In genomic region chr2:226649871-226650660, GRCh38 we compare ENCODE assay signal across 9 cellular contexts.
A peak's percentile ranks its signal among the peaks of the same experiment; 100 is the strongest.
DNase-seq lines count a peak whose midpoint lies in the region; ATAC-seq and TF ChIP-seq lines count a peak whose summit lies in the region.
"Had no signal": no experiment of that assay in that cellular context is flagged by ENCODE, and none has a peak within 500 bp of the region (broad histone marks: within the 10 kb centered on the region; RNA-seq: fewer than 3 reads in every experiment).

No MANE protein-coding gene starts in this region.

- ATAC-seq in GM19452 (IDR thresholded peaks at IDR 0.05; ENCODE audit: unreplicated experiment) (peak; percentile 80), HG03460 (IDR thresholded peaks at IDR 0.05; ENCODE audit: unreplicated experiment) (peak; percentile 83), RWPE2 (ENCODE audit: low read depth) (peak; percentile 90), right cardiac atrium (peak; percentile 94 to 97), sciatic nerve (peak; percentile 92)

- peak overlapping the region; percentile 75 for H3K4me2 ChIP-seq in BLaER1

- peak; percentile 94 for DNase-seq in RWPE2 (ENCODE audit: low spot score)
- DNase-seq in adrenal gland, result peak; percentile 61 to 90 (median 83)
- peak; percentile 67 to 82 (median 73) for DNase-seq in right cardiac atrium
- peak; percentile 67 for DNase-seq in sciatic nerve (ENCODE audit: low spot score)
- DNase-seq in NCI-H2196 (lab: John Stamatoyannopoulos, UW; ENCODE audit: unreplicated experiment), result no peak

- H3K36me3 ChIP-seq in BLaER1 (no peaks in the 10 kb centered on the region), RWPE2 (ENCODE audit: low read depth) (peaks cover 6% of the 10 kb centered on the region; the same call in 1 of the 2 replicates), adrenal gland (replicated peaks in 1 of 2) (no peaks in the 10 kb centered on the region)
- H3K36me3 ChIP-seq: HAP-1 had no signal

- H3K27ac ChIP-seq in BLaER1, result peak overlapping the region; percentile 72
- H3K27ac ChIP-seq in RWPE2 (ENCODE audit: poor library complexity, severe bottlenecking), result peak overlapping the region; percentile 93
- H3K27ac ChIP-seq in adrenal gland, result peak overlapping the region in 4 of 5 donors; percentile 33 to 81 (median 52)
- peak overlapping the region; percentile 91 for H3K27ac ChIP-seq in right cardiac atrium (ENCODE audit: low read length)

- H3K4me1 ChIP-seq in BLaER1, result peaks cover 40% of the 10 kb centered on the region
- peaks cover 35% of the 10 kb centered on the region for H3K4me1 ChIP-seq in RWPE2 (ENCODE audit: insufficient read depth, poor library complexity, severe bottlenecking)
- H3K4me1 ChIP-seq in adrenal gland (replicated peaks in 1 of 2), result peaks cover 9 to 29% of the 10 kb centered on the region in 2 donors
- peaks cover 9% of the 10 kb centered on the region for H3K4me1 ChIP-seq in right cardiac atrium (ENCODE audit: control insufficient read depth, insufficient read depth, low read length)
- H3K4me1 ChIP-seq: HAP-1 had no signal

- H4K20me1 ChIP-seq in BLaER1, result no peaks in the 10 kb centered on the region

- peak in 1 of 2 donors; percentile 33 for TF ChIP-seq POLR2A in adrenal gland (IDR thresholded peaks at IDR 0.05)

- no peak for TF ChIP-seq CTCF in RWPE2 (IDR thresholded peaks at IDR 0.05; ENCODE audit: poor library complexity, severe bottlenecking)
- TF ChIP-seq CTCF in adrenal gland (IDR thresholded peaks at IDR 0.05), result no peak

- H3K4me3 ChIP-seq in BLaER1 (peak overlapping the region; percentile 6; the same call in 1 of the 2 replicates), RWPE2 (ENCODE audit: severe bottlenecking) (no peak overlapping the region), adrenal gland (no peak overlapping the region), right cardiac atrium (ENCODE audit: low read length) (no peak overlapping the region)
- H3K4me3 ChIP-seq: HAP-1 had no signal

- peak overlapping the region; percentile 26; the same call in 1 of the 2 replicates for H3K9ac ChIP-seq in BLaER1

- 14 to 17% (median 16%) methylated on average over 13 of the region's 13 CpGs for WGBS in adrenal gland, 4 donors
- WGBS in right cardiac atrium, result 16% methylated on average over 13 of the region's 13 CpGs

- H3K9me3 ChIP-seq in BLaER1 (peaks cover 25% of the 10 kb centered on the region), RWPE2 (ENCODE audit: severe bottlenecking) (no peaks in the 10 kb centered on the region), adrenal gland (replicated peaks in 1 of 3) (peaks cover 0 to 4% (median 0%) of the 10 kb centered on the region in 3 donors), right cardiac atrium (ENCODE audit: control insufficient read depth, low read length) (no peaks in the 10 kb centered on the region)

- intact Hi-C loops in adrenal gland (cut with DNase I) (loop anchor here in 1 of 2 donors (10.0 kb wide), 1 partner anchor 145 kb away; the partner anchor contains the start of gene IRS1), right cardiac atrium (cut with DNase I) (loop anchor here in 3 of 4 donors (5.0 to 10.0 kb wide), 2 partner anchors 145 to 147 kb away; partner anchors contain the start of gene IRS1 (in 3 of the 3)), sciatic nerve (cut with DNase I) (no loop called here)

- H3K27me3 ChIP-seq in BLaER1 (no peaks in the 10 kb centered on the region), RWPE2 (ENCODE audit: insufficient read depth, poor library complexity, severe bottlenecking) (no peaks in the 10 kb centered on the region), adrenal gland (no peaks in the 10 kb centered on the region), right cardiac atrium (ENCODE audit: control insufficient read depth, insufficient read depth) (no peaks in the 10 kb centered on the region)
